ENCODE assay signal across 8 cellular contexts in the genomic region with DNA sequence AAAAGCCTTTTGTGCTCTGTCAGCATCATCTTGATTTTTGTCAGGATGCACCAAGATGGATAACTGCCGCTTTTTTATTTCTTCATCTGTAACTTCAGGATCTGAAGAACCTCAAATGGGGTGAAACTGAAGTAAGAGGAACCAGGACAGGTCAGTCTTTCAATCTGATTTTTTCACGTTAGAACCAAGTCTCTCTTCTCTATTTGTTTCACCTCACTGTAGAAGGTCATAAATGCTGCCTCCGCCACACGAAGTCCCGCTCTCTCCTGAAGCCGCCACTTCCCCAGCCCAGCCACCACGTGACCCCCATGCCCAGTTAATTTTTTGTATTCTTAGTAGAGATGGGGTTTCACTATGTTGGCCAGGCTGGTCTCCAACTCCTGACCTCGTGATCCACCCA. TPM values are rescaled to one million over a fixed set of nuclear protein-coding genes. Genes with fewer than 3 reads are reported as not detected.
DNase-seq lines count a peak whose midpoint lies in the region; ATAC-seq and TF ChIP-seq lines count a peak whose summit lies in the region.
"Not testable (repeated sequence)": the region's sequence is repeated elsewhere in the genome, so short reads cannot be mapped to it uniquely, and the experiment has no call there.

No MANE protein-coding gene starts in this region.

- not testable (repeated sequence) for H3K36me3 ChIP-seq in neuronal stem cell (replicated peaks in 1 of 2; ENCODE audit: control insufficient read depth in 2 of 2, insufficient read depth in 2 of 2, low read length in 2 of 2)

- not testable (repeated sequence) for H3K23me2 ChIP-seq in H9 (ENCODE audit: insufficient read length, low read depth, low read length, poor library complexity, severe bottlenecking)

- H3K18ac ChIP-seq in H9 (ENCODE audit: insufficient read length, low read depth, low read length); neuronal stem cell (ENCODE audit: low read length): not testable (repeated sequence)

- not testable (repeated sequence) for H3T11ph ChIP-seq in H9 (ENCODE audit: low read length)

- H2BK15ac ChIP-seq in H9 (ENCODE audit: low read depth, low read length); neuronal stem cell (ENCODE audit: low read length): not testable (repeated sequence)

- not testable (repeated sequence) for H3K36me3 Mint-ChIP-seq in H9 (ENCODE audit: insufficient read depth in 1 of 3, low read depth in 3 of 3); T-helper 17 cell (ENCODE audit: low read depth); activated T-cell treated with anti-CD3 and anti-CD28 coated beads, Interleukin-2, amount 50 U/mL, for 72 hours (ENCODE audit: insufficient read depth in 2 of 2); central memory CD8-positive, alpha-beta T cell (ENCODE audit: insufficient read depth)
- peaks cover 9 to 14% of the 10 kb centered on the region in 2 donors for H3K36me3 Mint-ChIP-seq in naive B cell
- peaks cover 11 to 16% of the 10 kb centered on the region in 2 donors for H3K36me3 Mint-ChIP-seq in stimulated activated naive B cell treated with anti-CD40 and anti-IgM and Interleukin-4, amounts not matched to agents 10 μg/mL and 1 μg/mL and 100 μg/mL, for 72 hours

- H3K4me1 Mint-ChIP-seq in H9 (peaks cover 32 to 33% of the 10 kb centered on the region in 2 experiments), T-helper 17 cell (peaks cover 31% of the 10 kb centered on the region), naive B cell (peaks cover 33 to 59% (median 53%) of the 10 kb centered on the region in 3 donors)
- H3K4me1 Mint-ChIP-seq in activated T-cell treated with anti-CD3 and anti-CD28 coated beads, Interleukin-2, amount 50 U/mL, for 72 hours (ENCODE audit: low read depth): peaks cover 45% of the 10 kb centered on the region
- H3K4me1 Mint-ChIP-seq in central memory CD8-positive, alpha-beta T cell: peaks cover 48% of the 10 kb centered on the region
- peaks cover 21 to 51% of the 10 kb centered on the region in 2 donors for H3K4me1 Mint-ChIP-seq in stimulated activated naive B cell treated with anti-CD40 and anti-IgM and Interleukin-4, amounts not matched to agents 10 μg/mL and 1 μg/mL and 100 μg/mL, for 72 hours

- not testable (repeated sequence) for H3K27me3 ChIP-seq in H9 (ENCODE audit: insufficient read depth, low read length); neuronal stem cell (ENCODE audit: control insufficient read depth in 3 of 3, insufficient read depth in 3 of 3, low read depth in 1 of 3, low read length in 3 of 3)

- not testable (repeated sequence) for H4K5ac ChIP-seq in H9 (ENCODE audit: insufficient read length, low read depth, low read length)

- not testable (repeated sequence) for H3K27me3 Mint-ChIP-seq in H9 (ENCODE audit: low read depth); T-helper 17 cell; activated T-cell treated with anti-CD3 and anti-CD28 coated beads, Interleukin-2, amount 50 U/mL, for 72 hours (ENCODE audit: low read depth); central memory CD8-positive, alpha-beta T cell; naive B cell; stimulated activated naive B cell treated with anti-CD40 and anti-IgM and Interleukin-4, amounts not matched to agents 10 μg/mL and 1 μg/mL and 100 μg/mL, for 72 hours

- H3K14ac ChIP-seq in H9 (ENCODE audit: insufficient read depth, low read length); neuronal stem cell (ENCODE audit: low read length): not testable (repeated sequence)

- H2BK20ac ChIP-seq in H9 (ENCODE audit: low read depth, low read length, poor library complexity, severe bottlenecking): not testable (repeated sequence)

- not testable (repeated sequence) for H3K56ac ChIP-seq in H9 (ENCODE audit: insufficient read length, low read depth, low read length)

- not testable (repeated sequence) for H4K91ac ChIP-seq in H9 (ENCODE audit: insufficient read length, low read depth, low read length); neuronal stem cell (ENCODE audit: low read depth, low read length, poor library complexity)

- H3K79me1 ChIP-seq in H9 (ENCODE audit: insufficient read depth, low read depth, low read length, poor library complexity, severe bottlenecking); neuronal stem cell (ENCODE audit: low read depth, low read length): not testable (repeated sequence)

- TF ChIP-seq CTCF in H9 (conservative IDR thresholded peaks at IDR 0.05): not testable (repeated sequence)

- H3K9me3 ChIP-seq in H9 (ENCODE audit: control insufficient read depth, low read depth, low read length); T-helper 17 cell (ENCODE audit: control insufficient read depth, low read length, poor library complexity, severe bottlenecking); neuronal stem cell (replicated peaks in 1 of 2; ENCODE audit: control insufficient read depth in 2 of 2, insufficient read depth in 1 of 2, low read depth in 1 of 2, low read length in 2 of 2): not testable (repeated sequence)

- H3K4me2 ChIP-seq in H9 (ENCODE audit: insufficient read depth, insufficient read length, low read length); neuronal stem cell (ENCODE audit: insufficient read depth, low read length, poor library complexity, severe bottlenecking): not testable (repeated sequence)

- not testable (repeated sequence) for H3K27ac ChIP-seq in H9 (ENCODE audit: insufficient read length, low read depth, low read length)
- peak overlapping the region; percentile 11 for H3K27ac ChIP-seq in neuronal stem cell (replicated peaks; ENCODE audit: low read length)

- not testable (repeated sequence) for H3K4ac ChIP-seq in H9 (ENCODE audit: low read depth, low read length); neuronal stem cell (ENCODE audit: low read length)

- not testable (repeated sequence) for H3K4me3 ChIP-seq in neuronal stem cell (ENCODE audit: low read length in 2 of 2)

- H2BK5ac ChIP-seq in H9 (ENCODE audit: insufficient read length, low read length); neuronal stem cell (ENCODE audit: low read length): not testable (repeated sequence)

- H3K27ac Mint-ChIP-seq in H9 (peak overlapping the region in 2 of 3 experiments; percentile 0 to 67; a peak in 3 of 7 replicates), T-helper 17 cell (peak overlapping the region; percentile 79), naive B cell (peak overlapping the region in 4 of 6 donors; percentile 3 to 67 (median 40))
- peak overlapping the region; percentile 5 for H3K27ac Mint-ChIP-seq in activated T-cell treated with anti-CD3 and anti-CD28 coated beads, Interleukin-2, amount 50 U/mL, for 72 hours
- H3K27ac Mint-ChIP-seq in central memory CD8-positive, alpha-beta T cell (ENCODE audit: low read depth): peak overlapping the region; percentile 48
- peak overlapping the region; percentile 63 for H3K27ac Mint-ChIP-seq in stimulated activated naive B cell treated with anti-CD40 and anti-IgM and Interleukin-4, amounts not matched to agents 10 μg/mL and 1 μg/mL and 100 μg/mL, for 72 hours

- not testable (repeated sequence) for H3K4me3 Mint-ChIP-seq in H9; T-helper 17 cell; activated T-cell treated with anti-CD3 and anti-CD28 coated beads, Interleukin-2, amount 50 U/mL, for 72 hours; central memory CD8-positive, alpha-beta T cell; naive B cell; stimulated activated naive B cell treated with anti-CD40 and anti-IgM and Interleukin-4, amounts not matched to agents 10 μg/mL and 1 μg/mL and 100 μg/mL, for 72 hours

- not testable (repeated sequence) for H2AK5ac ChIP-seq in H9 (ENCODE audit: insufficient read length, low read length); neuronal stem cell (ENCODE audit: low read depth, low read length)

- H4K20me1 ChIP-seq in H9 (ENCODE audit: control insufficient read depth, insufficient read depth, insufficient read length): not testable (repeated sequence)

- H3K79me2 ChIP-seq in H9 (ENCODE audit: insufficient read depth, low read length): peaks cover 20% of the 10 kb centered on the region; the same call in 1 of the 2 replicates

- H3K9me3 Mint-ChIP-seq in H9; activated T-cell treated with anti-CD3 and anti-CD28 coated beads, Interleukin-2, amount 50 U/mL, for 72 hours; central memory CD8-positive, alpha-beta T cell; naive B cell; stimulated activated naive B cell treated with anti-CD40 and anti-IgM and Interleukin-4, amounts not matched to agents 10 μg/mL and 1 μg/mL and 100 μg/mL, for 72 hours: not testable (repeated sequence)

- H2BK12ac ChIP-seq in H9 (ENCODE audit: insufficient read length, low read depth, low read length); neuronal stem cell (ENCODE audit: low read length): not testable (repeated sequence)

- not testable (repeated sequence) for H3K23ac ChIP-seq in H9 (ENCODE audit: insufficient read length, low read depth, low read length); neuronal stem cell (ENCODE audit: low read depth, low read length, poor library complexity)

- no CpG with 5 or more reads among the region's 8 CpGs for WGBS in H9 (ENCODE audit: extremely low coverage, insufficient read length, low lambda C conversion rate)
- WGBS in neuronal stem cell (ENCODE audit: extremely low coverage in 2 of 2, insufficient read length in 2 of 2, insufficient replicate concordance in 1 of 2), 2 donors: no CpG with 5 or more reads among the region's 8 CpGs

- H3K4me1 ChIP-seq in H9 (ENCODE audit: insufficient read depth, low read length): not testable (repeated sequence)
- H3K4me1 ChIP-seq in neuronal stem cell (ENCODE audit: control insufficient read depth in 2 of 2, insufficient read depth in 1 of 2, low read depth in 1 of 2, low read length in 2 of 2): peaks cover 0 to 11% of the 10 kb centered on the region in 2 donors

- peak; percentile 30 for DNase-seq in CD1c-positive myeloid dendritic cell (ENCODE audit: extremely low spot score)
- not testable (repeated sequence) for DNase-seq in H9; T-helper 17 cell; activated T-cell treated with anti-CD3 and anti-CD28 coated beads, Interleukin-2, amount 50 U/mL, for 72 hours; central memory CD8-positive, alpha-beta T cell (ENCODE audit: low spot score in 2 of 2); naive B cell; neuronal stem cell (ENCODE audit: low spot score); stimulated activated naive B cell treated with anti-CD40 and anti-IgM and Interleukin-4, amounts not matched to agents 10 μg/mL and 1 μg/mL and 100 μg/mL, for 72 hours

- not testable (repeated sequence) for H4K8ac ChIP-seq in H9 (replicated peaks; ENCODE audit: insufficient read length, low read depth, low read length); neuronal stem cell (ENCODE audit: low read depth, low read length)

- H3K9ac ChIP-seq in H9 (ENCODE audit: extremely low read depth, insufficient read length, low read length); neuronal stem cell (ENCODE audit: low read depth, low read length, poor library complexity): not testable (repeated sequence)

- ATAC-seq in T-helper 17 cell; activated T-cell treated with anti-CD3 and anti-CD28 coated beads, Interleukin-2, amount 50 U/mL, for 72 hours (replicated peaks in 1 of 2); central memory CD8-positive, alpha-beta T cell (replicated peaks; ENCODE audit: extremely low read depth, poor library complexity, severe bottlenecking): not testable (repeated sequence)
- ATAC-seq in naive B cell (ENCODE audit: low read depth in 2 of 2): peak in 1 of 2 donors; percentile 20
- peak; percentile 71 to 89 for ATAC-seq in stimulated activated naive B cell treated with anti-CD40 and anti-IgM and Interleukin-4, amounts not matched to agents 10 μg/mL and 1 μg/mL and 100 μg/mL, for 72 hours (replicated peaks)

- not testable (repeated sequence) for H2AFZ ChIP-seq in H9 (ENCODE audit: low read length); neuronal stem cell (ENCODE audit: low read length)

- not testable (repeated sequence) for H2BK120ac ChIP-seq in H9 (ENCODE audit: low read depth, low read length, poor library complexity, severe bottlenecking); neuronal stem cell (ENCODE audit: low read depth, low read length)

RNA-seq across cellular contexts. Expression of a gene that starts 15.2 kb away (rescaled TPM):
- total RNA-seq in H9 (2021) (31.2 and 34.6 TPM in 2 replicates), T-helper 17 cell (10 to 100 TPM; 46.9 to 48.5 TPM)
- 10 to 100 TPM; 41.0 to 52.7 TPM for total RNA-seq in activated T-cell treated with anti-CD3 and anti-CD28 coated beads, Interleukin-2, amount 50 U/mL, for 72 hours
- 10 to 100 TPM; 14.0 to 27.7 (median 25.1) TPM for polyA plus RNA-seq in naive B cell (ENCODE audit: low read depth in 6 of 6)
- polyA plus RNA-seq in neuronal stem cell (2013, experiment 1 of 2): 9.2 TPM
- 10.0 TPM for polyA plus RNA-seq in neuronal stem cell (2013, experiment 2 of 2)

Comparison
In these comparisons a context has a peak if more than half of its experiments do, and no peak if none do; other contexts are left out.
1. H3K27ac Mint-ChIP-seq: peak in every context shown above with its lines; median percentile 79 in T-helper 17 cell; 63 in stimulated activated naive B cell treated with anti-CD40 and anti-IgM and Interleukin-4, amounts not matched to agents 10 μg/mL and 1 μg/mL and 100 μg/mL, for 72 hours; 48 in central memory CD8-positive, alpha-beta T cell; 40 in naive B cell; 34 in H9; 5 in activated T-cell treated with anti-CD3 and anti-CD28 coated beads, Interleukin-2, amount 50 U/mL, for 72 hours.